ENCODE assay signal across 8 cellular contexts in the genomic region with DNA sequence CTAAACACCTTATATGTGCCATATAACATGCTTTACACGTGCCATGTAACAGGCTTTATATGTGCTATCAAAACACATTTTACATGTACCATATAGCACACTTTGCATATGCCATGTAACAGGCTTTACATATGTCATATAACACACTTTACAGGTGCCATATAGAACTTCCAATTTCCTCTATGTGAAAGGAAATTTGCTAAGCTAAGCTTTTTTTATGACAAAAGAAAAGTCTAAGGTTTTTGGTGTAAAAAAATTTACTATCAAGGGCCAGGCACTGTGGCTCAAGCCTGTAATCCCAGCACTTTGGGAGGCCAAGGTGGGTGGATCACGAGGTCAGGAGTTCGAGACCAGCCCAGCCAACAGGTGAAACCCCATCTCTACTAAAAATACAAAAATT.
"Had no signal": no experiment of that assay in that cellular context is flagged by ENCODE, and none has a peak within 500 bp of the region (broad histone marks: within the 10 kb centered on the region; RNA-seq: fewer than 3 reads in every experiment).

No MANE protein-coding gene starts in this region.

- H3K27ac ChIP-seq: KMS-11 had no signal

- H3K4me3 Mint-ChIP-seq: GM23338, H9 had no signal

- H3K27ac Mint-ChIP-seq: GM23338, H9 had no signal

- H3K4me3 ChIP-seq: GM23338 had no signal

- H2AFZ ChIP-seq: GM23338 had no signal

- ATAC-seq: GM23338 had no signal

- DNase-seq: H9, HCEC 1CT, KBM-7 had no signal

- FAIRE-seq: H1, H54, HTR-8/SVneo had no signal

- H3K4me2 ChIP-seq: GM23338, KMS-11 had no signal

- H3K9ac ChIP-seq: KMS-11 had no signal

- H3K9me3 Mint-ChIP-seq: GM23338, H9 had no signal
